ENCODE assay signal across 15 cellular contexts in genomic region chr4:17283251-17283650, GRCh38.
DNase-seq lines count a peak whose midpoint lies in the region; ATAC-seq lines count a peak whose summit lies in the region.
"Had no signal": no experiment of that assay in that cellular context is flagged by ENCODE, and none has a peak within 500 bp of the region (broad histone marks: within the 10 kb centered on the region; RNA-seq: fewer than 3 reads in every experiment).

No MANE protein-coding gene starts in this region.

- DNase-seq in NCI-H2171 treated with DMSO at 0.1 percent for 48 hours (lab: John Stamatoyannopoulos, UW): peak; percentile 0
- no peak for DNase-seq in NCI-H2171 (lab: John Stamatoyannopoulos, UW)
- DNase-seq in NCI-H526 treated with DMSO at 0.1 percent for 48 hours (lab: John Stamatoyannopoulos, UW): peak; percentile 18
- peak; percentile 62 for DNase-seq in middle frontal gyrus (ENCODE audit: extremely low spot score, low spot score)
- DNase-seq in NCI-H446 (lab: John Stamatoyannopoulos, UW): no peak
- no peak for DNase-seq in activated naive CD4-positive, alpha-beta T cell treated with Interleukin-2 at 50 U/mL for 16 hours
- DNase-seq: CD4-positive, CD25-positive, alpha-beta regulatory T cell; CD8-positive, alpha-beta memory T cell; DMS79; GF-D8; GM23248; HCEC 1CT; Karpas-422; KBM-7 had no signal

- no peak for ATAC-seq in GM18502 (IDR thresholded peaks at IDR 0.05; ENCODE audit: poor library complexity, unreplicated experiment)

Comparison
In these comparisons a context has a peak if more than half of its experiments do, and no peak if none do; other contexts are left out.
1. DNase-seq: peak in NCI-H2171 treated with DMSO at 0.1 percent for 48 hours (single experiment), NCI-H526 treated with DMSO at 0.1 percent for 48 hours (single experiment) and middle frontal gyrus (single experiment); none in NCI-H2171 (single experiment), NCI-H446 (0 of 2) and activated naive CD4-positive, alpha-beta T cell treated with Interleukin-2 at 50 U/mL for 16 hours (single experiment).